8 cellular contexts compared by ENCODE assay signal in genomic region chr17:55420067-55420775, GRCh38. TPM values are rescaled to one million over a fixed set of nuclear protein-coding genes. Genes with fewer than 3 reads are reported as not detected.
DNase-seq lines count a peak whose midpoint lies in the region; ATAC-seq and TF ChIP-seq lines count a peak whose summit lies in the region.

No MANE protein-coding gene starts in this region.

- H3K27ac ChIP-seq in ACC112 (ENCODE audit: low read depth, low read length) = no peak overlapping the region

- H3K4me3 ChIP-seq in ACC112 (ENCODE audit: low read depth, low read length) (peak overlapping the region; percentile 84), fibroblast of pulmonary artery (replicated peaks; ENCODE audit: low read depth, low read length) (peak overlapping the region; percentile 90), retinal pigment epithelial cell (ENCODE audit: low read length) (peak overlapping the region; percentile 84)

- H3K27me3 Mint-ChIP-seq in activated CD8-positive, alpha-beta T cell treated with anti-CD3 and anti-CD28 coated beads for 36 hours = peaks cover 13% of the 10 kb centered on the region

- H3K9me3 Mint-ChIP-seq in activated CD8-positive, alpha-beta T cell treated with anti-CD3 and anti-CD28 coated beads for 36 hours = no peaks in the 10 kb centered on the region

- H3K36me3 ChIP-seq in ACC112 (ENCODE audit: insufficient read depth, low read length) = 0 out of 2 replicates have a peak, but pooled peaks cover 11% of the 10 kb centered on the region

- intact Hi-C loops in activated CD8-positive, alpha-beta T cell treated with anti-CD3 and anti-CD28 coated beads for 36 hours (cut with micrococcal nuclease) = no loop called here

- peak; percentile 73 for DNase-seq in activated CD8-positive, alpha-beta T cell treated with anti-CD3 and anti-CD28 coated beads for 36 hours
- DNase-seq in fibroblast of pulmonary artery (ENCODE audit: low read depth) = no peak
- no peak for DNase-seq in retinal pigment epithelial cell (ENCODE audit: low read depth)
- no peak for DNase-seq in NCI-H345 (lab: John Stamatoyannopoulos, UW)
- DNase-seq in cortex of kidney (lab: John Stamatoyannopoulos, UW) = no peak

- CTCF ChIA-PET in activated CD8-positive, alpha-beta T cell treated with anti-CD3 and anti-CD28 coated beads for 36 hours (lab: Charles Lee) = interaction anchor here (1.7 kb wide), 1 partner anchor 94 kb away, joined by 6 read pairs; no protein-coding TSS in a partner anchor

- no peak overlapping the region for H2AFZ ChIP-seq in ACC112 (ENCODE audit: low read length, unreplicated experiment)

- H3K79me2 ChIP-seq in ACC112 (ENCODE audit: control insufficient read depth, insufficient read depth, low read length, unreplicated experiment) = peaks cover 54% of the 10 kb centered on the region

- H3K36me3 Mint-ChIP-seq in activated CD8-positive, alpha-beta T cell treated with anti-CD3 and anti-CD28 coated beads for 36 hours (ENCODE audit: low read depth) = peaks cover 36% of the 10 kb centered on the region

- POLR2A ChIA-PET in activated CD8-positive, alpha-beta T cell treated with anti-CD3 and anti-CD28 coated beads for 36 hours (lab: Charles Lee) = interaction anchor here (1.0 to 1.6 kb wide), 3 partner anchors 8 to 38 kb away, joined by 3 to 5 read pairs (median 5); no protein-coding TSS in a partner anchor

- H3K4me3 Mint-ChIP-seq in activated CD8-positive, alpha-beta T cell treated with anti-CD3 and anti-CD28 coated beads for 36 hours = peak overlapping the region; percentile 91

- H3K27me3 ChIP-seq in ACC112 (ENCODE audit: insufficient read depth, low read length) = no peaks in the 10 kb centered on the region

- no peak for TF ChIP-seq CTCF in activated CD8-positive, alpha-beta T cell treated with anti-CD3 and anti-CD28 coated beads for 36 hours (IDR thresholded peaks at IDR 0.05)
- TF ChIP-seq CTCF in fibroblast of pulmonary artery (IDR thresholded peaks at IDR 0.05; ENCODE audit: low read length, missing control alignments) = no peak
- TF ChIP-seq CTCF in retinal pigment epithelial cell (conservative IDR thresholded peaks at IDR 0.05; ENCODE audit: low read depth, low read length) = no peak

- peak overlapping the region; percentile 95 for H3K27ac Mint-ChIP-seq in activated CD8-positive, alpha-beta T cell treated with anti-CD3 and anti-CD28 coated beads for 36 hours

- ATAC-seq in GM18870 (IDR thresholded peaks at IDR 0.05; ENCODE audit: unreplicated experiment) (peak; percentile 40), HG03571 (IDR thresholded peaks at IDR 0.05; ENCODE audit: unreplicated experiment) (peak; percentile 40)
- peak; percentile 57 for ATAC-seq in activated CD8-positive, alpha-beta T cell treated with anti-CD3 and anti-CD28 coated beads for 36 hours

- peaks cover 9% of the 10 kb centered on the region for H3K4me1 ChIP-seq in ACC112 (ENCODE audit: control insufficient read depth, insufficient read depth, low read length, unreplicated experiment)

- peaks cover 44% of the 10 kb centered on the region for H3K4me1 Mint-ChIP-seq in activated CD8-positive, alpha-beta T cell treated with anti-CD3 and anti-CD28 coated beads for 36 hours (ENCODE audit: low read depth)

RNA-seq across cellular contexts. Expression of gene MMD, which starts 1.4 kb away (rescaled TPM):
- 10 to 100 TPM; 27.0 to 39.3 TPM for total RNA-seq in activated CD8-positive, alpha-beta T cell treated with anti-CD3 and anti-CD28 coated beads for 36 hours
